Comparison of ENCODE assay signal across 2 cellular contexts in genomic region chr1:10101929-10102328, GRCh38.
TF ChIP-seq lines count a peak whose summit lies in the region.

No MANE protein-coding gene starts in this region.

TF ChIP-seq in liver, 16 proteins besides CTCF, POLR2A, EP300 and RAD21 (continued from another document):
- no peak for TF ChIP-seq ATF3 (IDR thresholded peaks at IDR 0.05)
- no peak for TF ChIP-seq MAX (IDR thresholded peaks at IDR 0.05)
TF ChIP-seq in liver: peak in this region for 0.

TF ChIP-seq in HepG2, 621 proteins besides CTCF, POLR2A, EP300 and RAD21 (continued from another document):
- TF ChIP-seq AHDC1 (CRISPR knock-in tag; IDR thresholded peaks at IDR 0.05; ENCODE audit: borderline replicate concordance) (no peak), NR0B2 (CRISPR knock-in tag; IDR thresholded peaks at IDR 0.05) (no peak), ZNF777 (CRISPR knock-in tag; IDR thresholded peaks at IDR 0.05) (no peak), KAT8 (CRISPR knock-in tag; IDR thresholded peaks at IDR 0.05) (no peak), HNRNPUL1 (IDR thresholded peaks at IDR 0.05; ENCODE audit: low read depth, low read length) (no peak), NKX3-1 (CRISPR knock-in tag; IDR thresholded peaks at IDR 0.05) (no peak), FOSL2 (CRISPR knock-in tag; IDR thresholded peaks at IDR 0.05) (no peak), MEIS2 (CRISPR knock-in tag; IDR thresholded peaks at IDR 0.05) (no peak)
